ENCODE assay signal across 8 cellular contexts in the genomic region with DNA sequence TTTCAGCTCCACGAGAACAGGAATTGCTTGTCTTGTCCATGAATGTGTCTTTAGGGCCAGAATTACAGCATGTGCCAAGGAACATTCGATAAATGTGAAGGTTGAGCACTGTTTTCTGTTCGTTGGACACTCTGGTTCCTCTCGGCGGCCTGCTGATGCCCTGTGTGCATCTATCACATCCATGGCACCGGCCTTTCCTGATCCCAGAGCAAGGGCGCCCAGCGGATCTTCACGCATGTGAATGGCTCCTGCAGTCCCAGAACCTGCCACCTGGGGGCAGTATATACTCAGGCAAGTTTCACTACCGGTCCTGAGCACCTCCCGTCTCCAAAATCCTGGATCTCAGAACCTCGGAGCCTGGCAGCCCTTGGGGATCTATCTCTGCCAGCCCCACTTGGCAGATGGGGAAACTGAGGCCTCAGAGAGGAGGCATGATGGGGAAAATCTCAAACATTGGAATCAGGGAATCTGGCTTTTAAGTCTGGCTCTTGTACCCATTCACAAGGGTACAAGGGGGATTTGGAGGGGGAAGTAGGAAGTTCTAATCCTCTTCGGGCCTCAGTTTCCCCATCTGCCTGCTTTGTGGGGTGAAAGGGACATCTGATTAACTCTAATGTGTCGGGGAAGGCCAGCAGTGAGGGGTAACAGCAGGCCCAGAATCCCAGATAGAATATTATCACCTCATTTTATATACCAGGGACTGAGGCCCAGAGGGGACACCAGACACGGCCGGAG. TPM values are rescaled to one million over a fixed set of nuclear protein-coding genes. Genes with fewer than 3 reads are reported as not detected.
DNase-seq lines count a peak whose midpoint lies in the region; ATAC-seq, FAIRE-seq and TF ChIP-seq lines count a peak whose summit lies in the region.

No MANE protein-coding gene starts in this region.

- TF ChIP-seq CTCF in AG10803 (conservative IDR thresholded peaks at IDR 0.05; ENCODE audit: low read length) (peak; percentile 95), HepG2 (CRISPR knock-in tag; IDR thresholded peaks at IDR 0.05) (peak; percentile 100)

- no peak overlapping the region for H2AFZ ChIP-seq in HepG2 (ENCODE audit: low read length)

- TF ChIP-seq EP300 in HepG2 (IDR thresholded peaks at IDR 0.05; ENCODE audit: low read depth in 2 of 2, low read length in 2 of 2) (peak in 1 of 2 experiments; percentile 31; a peak in 1 of 4 replicates), HepG2 (CRISPR knock-in tag; IDR thresholded peaks at IDR 0.05; ENCODE audit: borderline replicate concordance) (peak; percentile 47; the same call in 1 of the 2 replicates)

- H4K20me1 ChIP-seq in HepG2 (ENCODE audit: insufficient read depth, low read length), result no peaks in the 10 kb centered on the region

- peak; percentile 19 for ATAC-seq in HepG2
- no peak for ATAC-seq in HG02798 (IDR thresholded peaks at IDR 0.05; ENCODE audit: poor library complexity, unreplicated experiment)

- H3K4me3 ChIP-seq in AG10803 (ENCODE audit: low read length) (no peak overlapping the region), HAP-1 (no peak overlapping the region), HepG2 (replicated peaks in 1 of 3; ENCODE audit: insufficient read depth in 1 of 3, low read depth in 2 of 3, low read length in 3 of 3) (peak overlapping the region in 1 of 3 experiments; percentile 61; a peak in 2 of 6 replicates)

- H3K27me3 ChIP-seq in HAP-1 (ENCODE audit: low read depth), result no peaks in the 10 kb centered on the region
- no peaks in the 10 kb centered on the region for H3K27me3 ChIP-seq in HepG2 (ENCODE audit: control insufficient read depth in 1 of 2, insufficient read depth in 2 of 2, low read length in 2 of 2)

- H3K36me3 ChIP-seq in HAP-1 (replicated peaks) (no peaks in the 10 kb centered on the region), HepG2 (replicated peaks in 1 of 2; ENCODE audit: control insufficient read depth in 1 of 2, insufficient read depth in 2 of 2, low read length in 2 of 2) (no peaks in the 10 kb centered on the region)

- in situ Hi-C loops in HAP-1 (cut with MboI; ENCODE audit: low sequenced_read_pairs) (loop anchor here (5.0 kb wide), 2 partner anchors 276 to 391 kb away; no protein-coding TSS in a partner anchor), HepG2 (cut with HindIII; ENCODE audit: extremely low pct_ligation_motif_present, low pct_unique_long_range_greater_than_20kb) (loop anchor here (5.0 kb wide), 4 partner anchors 156 to 391 kb away; no protein-coding TSS in a partner anchor)

- CTCF ChIA-PET in HepG2 (lab: Yijun Ruan, JAX; ENCODE audit: low intra/inter-chr PET ratio, low total read pairs), result interaction anchor here (0.8 to 6.6 kb wide), 14 partner anchors 63 to 424 kb away, joined by 3 to 138 read pairs (median 4); no protein-coding TSS in a partner anchor

- POLR2A ChIA-PET in HepG2 (lab: Yijun Ruan, JAX), result interaction anchor here (0.9 to 6.3 kb wide), 10 partner anchors 14 to 390 kb away, joined by 3 to 98 read pairs (median 10); no protein-coding TSS in a partner anchor

- intact Hi-C loops in HepG2 (cut with micrococcal nuclease; ENCODE audit: unreplicated experiment), result loop anchor here (1.0 kb wide), 3 partner anchors 274 to 394 kb away; no protein-coding TSS in a partner anchor

- H3K4me2 ChIP-seq in HepG2 (ENCODE audit: low read depth, low read length), result peak overlapping the region; percentile 75

- peak; percentile 75 for DNase-seq in AG10803 (ENCODE audit: low read depth)
- DNase-seq in HAP-1 (ENCODE audit: low spot score in 2 of 2), result peak; percentile 77 to 97
- DNase-seq in NCI-H510A (lab: John Stamatoyannopoulos, UW), result peak; percentile 47
- peak; percentile 75 to 92 for DNase-seq in activated CD4-positive, alpha-beta T cell treated with anti-CD3 and anti-CD28 coated beads for 4 hours
- DNase-seq in cerebellum (ENCODE audit: low spot score), result peak; percentile 77
- DNase-seq in HepG2 (ENCODE audit: low spot score), result peak; percentile 89
- DNase-seq in stimulated activated CD4-positive, alpha-beta T cell treated with anti-CD3 and anti-CD28 coated beads, TNF-alpha, amount 100 ng/mL, for 1 hour (ENCODE audit: low read depth in 3 of 3, low spot score in 1 of 3), result peak; percentile 68 to 89 (median 69)

- 9% methylated on average over 16 of the region's 16 CpGs for WGBS in HepG2 (ENCODE audit: low lambda C conversion rate)

- TF ChIP-seq RAD21 in HepG2 (CRISPR knock-in tag; IDR thresholded peaks at IDR 0.05), result peak; percentile 99

- peak; percentile 67 for FAIRE-seq in HepG2 (lab: Jason Lieb, UNC)

- no peak overlapping the region for H3K27ac ChIP-seq in HepG2 (ENCODE audit: extremely low read length, insufficient read depth, low read length)

- no peak for TF ChIP-seq POLR2A in HepG2 (IDR thresholded peaks at IDR 0.05; ENCODE audit: insufficient read depth in 1 of 2, low read depth in 2 of 2, low read length in 2 of 2)

- H3K4me1 ChIP-seq in HAP-1, result peaks cover 5% of the 10 kb centered on the region; the same call in 1 of the 2 replicates
- H3K4me1 ChIP-seq in HepG2 (ENCODE audit: insufficient read depth, low read length), result peaks cover 45% of the 10 kb centered on the region

- no TSS peak for BruUV-seq in HepG2 (replicated peaks; lab: Mats Ljungman, UMichigan)

- H3K9me3 ChIP-seq in HAP-1 (no peaks in the 10 kb centered on the region), HepG2 (ENCODE audit: low read length) (no peaks in the 10 kb centered on the region)

- no peaks in the 10 kb centered on the region for H3K79me2 ChIP-seq in HepG2 (ENCODE audit: insufficient read depth, low read length)

- peak overlapping the region; percentile 21; the same call in 1 of the 2 replicates for H3K9ac ChIP-seq in HepG2 (ENCODE audit: insufficient read depth, low read depth, low read length)

TF ChIP-seq in HepG2, 621 proteins besides CTCF, POLR2A, EP300 and RAD21 (continues in another document):
- TF ChIP-seq RXRB (CRISPR knock-in tag; IDR thresholded peaks at IDR 0.05; ENCODE audit: borderline replicate concordance), result peak; percentile 52
- TF ChIP-seq ARHGAP35 (CRISPR knock-in tag; IDR thresholded peaks at IDR 0.05; ENCODE audit: borderline replicate concordance), result 0 out of 2 replicates have a peak, but pooled peaks have one; percentile 71
- no peak for TF ChIP-seq ZNF343 (CRISPR knock-in tag; IDR thresholded peaks at IDR 0.05)
- peak; percentile 92 for TF ChIP-seq ZFP90 (CRISPR knock-in tag; IDR thresholded peaks at IDR 0.05; ENCODE audit: borderline replicate concordance)
- 0 out of 2 replicates have a peak, but pooled peaks have one; percentile 57 for TF ChIP-seq ZSCAN29 (CRISPR knock-in tag; conservative IDR thresholded peaks at IDR 0.05)
- TF ChIP-seq AKAP8 (CRISPR knock-in tag; IDR thresholded peaks at IDR 0.05), result 0 out of 2 replicates have a peak, but pooled peaks have one; percentile 27
- peak; percentile 92 for TF ChIP-seq ZNF256 (CRISPR knock-in tag; conservative IDR thresholded peaks at IDR 0.05)

RNA-seq across cellular contexts. Expression of a gene that starts 4.3 kb away (rescaled TPM):
- total RNA-seq in cerebellum (1.7 TPM), HepG2 (2016; rRNA removed; fragmentation: Illumina TruSeq; extraction: Trizol) (12.1 and 18.5 TPM in 2 replicates)
- total RNA-seq in HepG2 (2016; cell fraction: cytosol; rRNA removed; fragmentation: Illumina TruSeq; extraction: Trizol; ENCODE audit: low read depth), result 9.1 and 9.9 TPM in 2 replicates
- total RNA-seq in HepG2 (2016; cell fraction: insoluble cytoplasmic fraction; rRNA removed; fragmentation: Illumina TruSeq; extraction: Trizol), result 11.0 and 17.4 TPM in 2 replicates
- total RNA-seq in HepG2 (2016; cell fraction: membrane; rRNA removed; fragmentation: Illumina TruSeq; extraction: Trizol), result 19.9 and 21.0 TPM in 2 replicates
- total RNA-seq in HepG2 (2016; cell fraction: nucleus; rRNA removed; fragmentation: Illumina TruSeq; extraction: Trizol), result 8.1 and 9.8 TPM in 2 replicates
- polyA plus RNA-seq in HepG2 (2011; rRNA removed), result 28.2 and 43.0 TPM in 2 replicates
- 31.3 and 41.1 TPM in 2 replicates for polyA plus RNA-seq in HepG2 (2011; cell fraction: cytosol; rRNA removed)
- polyA plus RNA-seq in HepG2 (2011; cell fraction: nucleus; rRNA removed), result 47.8 and 49.8 TPM in 2 replicates
- polyA plus RNA-seq in HepG2 (2012), result 33.9 and 49.4 TPM in 2 replicates
- 8.7 and 9.3 TPM in 2 replicates for polyA plus RNA-seq in HepG2 (2016; cell fraction: cytosol; fragmentation: Illumina TruSeq; extraction: Trizol; ENCODE audit: low read depth)
- polyA plus RNA-seq in HepG2 (2016; cell fraction: insoluble cytoplasmic fraction; fragmentation: Illumina TruSeq; extraction: Trizol; ENCODE audit: low read depth), result 24.7 and 26.6 TPM in 2 replicates
- polyA plus RNA-seq in HepG2 (2016; cell fraction: membrane; fragmentation: Illumina TruSeq; extraction: Trizol; ENCODE audit: low read depth), result 16.8 and 19.0 TPM in 2 replicates
- polyA plus RNA-seq in HepG2 (2016; cell fraction: nucleus; fragmentation: Illumina TruSeq; extraction: Trizol; ENCODE audit: insufficient read depth, low read depth), result 21.1 and 24.6 TPM in 2 replicates
- polyA minus RNA-seq in HepG2 (2011; rRNA and poly(A)+ RNA removed; ENCODE audit: low replicate concordance), result 12.1 and 28.5 TPM in 2 replicates
- polyA minus RNA-seq in HepG2 (2011; cell fraction: cytosol; rRNA and poly(A)+ RNA removed), result 56.9 and 63.6 TPM in 2 replicates
- polyA minus RNA-seq in HepG2 (2011; cell fraction: nucleus; rRNA and poly(A)+ RNA removed), result 21.4 and 26.7 TPM in 2 replicates

RNA-seq across cellular contexts. Expression of a gene that starts 32.8 kb away (rescaled TPM):
- total RNA-seq in cerebellum (8.6 TPM), HepG2 (2016; rRNA removed; fragmentation: Illumina TruSeq; extraction: Trizol) (21.4 and 30.5 TPM in 2 replicates)
- 17.9 and 19.8 TPM in 2 replicates for total RNA-seq in HepG2 (2016; cell fraction: cytosol; rRNA removed; fragmentation: Illumina TruSeq; extraction: Trizol; ENCODE audit: low read depth)
- total RNA-seq in HepG2 (2016; cell fraction: insoluble cytoplasmic fraction; rRNA removed; fragmentation: Illumina TruSeq; extraction: Trizol), result 16.4 and 29.4 TPM in 2 replicates
- 40.2 and 46.0 TPM in 2 replicates for total RNA-seq in HepG2 (2016; cell fraction: membrane; rRNA removed; fragmentation: Illumina TruSeq; extraction: Trizol)
- 19.8 and 24.1 TPM in 2 replicates for total RNA-seq in HepG2 (2016; cell fraction: nucleus; rRNA removed; fragmentation: Illumina TruSeq; extraction: Trizol)
- 93.9 and 105 TPM in 2 replicates for polyA plus RNA-seq in HepG2 (2011; rRNA removed)
- polyA plus RNA-seq in HepG2 (2011; cell fraction: cytosol; rRNA removed), result 58.6 and 81.5 TPM in 2 replicates
- 45.3 and 46.9 TPM in 2 replicates for polyA plus RNA-seq in HepG2 (2011; cell fraction: nucleus; rRNA removed)
- 29.0 and 44.1 TPM in 2 replicates for polyA plus RNA-seq in HepG2 (2012)
- 31.6 and 35.7 TPM in 2 replicates for polyA plus RNA-seq in HepG2 (2016; cell fraction: cytosol; fragmentation: Illumina TruSeq; extraction: Trizol; ENCODE audit: low read depth)
- 33.1 and 37.1 TPM in 2 replicates for polyA plus RNA-seq in HepG2 (2016; cell fraction: insoluble cytoplasmic fraction; fragmentation: Illumina TruSeq; extraction: Trizol; ENCODE audit: low read depth)
- 65.7 and 67.3 TPM in 2 replicates for polyA plus RNA-seq in HepG2 (2016; cell fraction: membrane; fragmentation: Illumina TruSeq; extraction: Trizol; ENCODE audit: low read depth)
- 60.4 and 64.9 TPM in 2 replicates for polyA plus RNA-seq in HepG2 (2016; cell fraction: nucleus; fragmentation: Illumina TruSeq; extraction: Trizol; ENCODE audit: insufficient read depth, low read depth)
- 171 and 190 TPM in 2 replicates for polyA minus RNA-seq in HepG2 (2011; rRNA and poly(A)+ RNA removed; ENCODE audit: low replicate concordance)
- polyA minus RNA-seq in HepG2 (2011; cell fraction: cytosol; rRNA and poly(A)+ RNA removed), result 44.9 and 49.0 TPM in 2 replicates
- 12.5 and 14.5 TPM in 2 replicates for polyA minus RNA-seq in HepG2 (2011; cell fraction: nucleus; rRNA and poly(A)+ RNA removed)
